ENCODE assay signal across 16 cellular contexts in the genomic region with DNA sequence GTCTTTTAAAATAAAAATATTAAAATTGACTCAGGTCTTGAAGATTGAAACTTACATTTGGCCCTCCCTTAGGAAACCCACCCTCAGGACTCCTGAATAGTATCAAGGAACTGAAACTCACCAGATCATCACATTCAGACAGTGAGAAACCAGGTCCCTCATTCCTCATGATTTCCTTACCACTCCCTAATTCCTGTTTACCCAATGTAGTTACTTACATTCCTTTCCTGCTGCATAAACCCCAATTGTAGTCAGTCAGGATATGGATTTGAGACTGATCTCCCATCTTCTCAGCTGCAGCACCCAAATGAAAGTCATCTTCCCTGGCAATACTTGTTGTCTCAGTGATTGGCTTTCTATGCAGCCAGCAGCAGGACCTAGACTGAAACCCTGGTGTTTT. TPM values are rescaled to one million over a fixed set of nuclear protein-coding genes. Genes with fewer than 3 reads are reported as not detected.
A peak's percentile ranks its signal among the peaks of the same experiment; 100 is the strongest.
DNase-seq lines count a peak whose midpoint lies in the region; ATAC-seq and TF ChIP-seq lines count a peak whose summit lies in the region.
"Had no signal": no experiment of that assay in that cellular context is flagged by ENCODE, and none has a peak within 500 bp of the region (broad histone marks: within the 10 kb centered on the region; RNA-seq: fewer than 3 reads in every experiment).

No MANE protein-coding gene starts in this region.

- no peak overlapping the region for H2BK15ac ChIP-seq in mesenchymal stem cell (ENCODE audit: low read depth, poor library complexity, severe bottlenecking)

- no peak overlapping the region for H2BK12ac ChIP-seq in mesenchymal stem cell (ENCODE audit: low read length in 2 of 2)

- ATAC-seq in upper lobe of right lung: peak; percentile 41
- ATAC-seq: CD8-positive, alpha-beta T cell; K562 had no signal

- H3K36me3 ChIP-seq in mesenchymal stem cell (ENCODE audit: control insufficient read depth in 1 of 2, insufficient read depth in 2 of 2, low read depth in 1 of 2, low read length in 2 of 2): no peaks in the 10 kb centered on the region
- H3K36me3 ChIP-seq in upper lobe of right lung: no peaks in the 10 kb centered on the region
- H3K36me3 ChIP-seq: BLaER1 treated with 17β-estradiol and CSF1 and Interleukin-3, amounts not matched to agents 10 nM and 100 nM had no signal

- H3K79me1 ChIP-seq in mesenchymal stem cell (replicated peaks; ENCODE audit: low read length, poor library complexity, severe bottlenecking): no peaks in the 10 kb centered on the region

- no peak for TF ChIP-seq CTCF in upper lobe of right lung (IDR thresholded peaks at IDR 0.05)

- intact Hi-C loops in upper lobe of right lung (cut with DNase I): no loop called here

- no peak overlapping the region for H3K4me3 ChIP-seq in mesenchymal stem cell (ENCODE audit: insufficient read depth in 1 of 2, low read depth in 1 of 2, low read length in 2 of 2)
- no peak overlapping the region for H3K4me3 ChIP-seq in upper lobe of right lung
- H3K4me3 ChIP-seq: BLaER1 treated with 17β-estradiol and CSF1 and Interleukin-3, amounts not matched to agents 10 nM and 100 nM; K562 had no signal

- H2BK120ac ChIP-seq in mesenchymal stem cell (ENCODE audit: low read depth, low read length): no peak overlapping the region

- H3K4ac ChIP-seq in mesenchymal stem cell (ENCODE audit: low read depth in 1 of 2, low read length in 2 of 2): no peak overlapping the region

- H2BK5ac ChIP-seq in mesenchymal stem cell (ENCODE audit: low read depth, low read length, poor library complexity, severe bottlenecking): no peak overlapping the region

- peaks cover 15% of the 10 kb centered on the region for H3K9me3 ChIP-seq in mesenchymal stem cell (ENCODE audit: control insufficient read depth, low read length)
- no peaks in the 10 kb centered on the region for H3K9me3 ChIP-seq in upper lobe of right lung

- H3K4me1 ChIP-seq in mesenchymal stem cell (ENCODE audit: control insufficient read depth, insufficient read depth, low read depth, low read length) (no peaks in the 10 kb centered on the region), upper lobe of right lung (no peaks in the 10 kb centered on the region)
- H3K4me1 ChIP-seq: BLaER1 treated with 17β-estradiol and CSF1 and Interleukin-3, amounts not matched to agents 10 nM and 100 nM had no signal

- H3K18ac ChIP-seq in mesenchymal stem cell (ENCODE audit: low read depth in 1 of 2, low read length in 2 of 2): no peak overlapping the region

- H2AK5ac ChIP-seq in mesenchymal stem cell (ENCODE audit: low read length, severe bottlenecking): no peak overlapping the region

- H3K9ac ChIP-seq in mesenchymal stem cell (ENCODE audit: low read length): no peak overlapping the region
- H3K9ac ChIP-seq: BLaER1 treated with 17β-estradiol and CSF1 and Interleukin-3, amounts not matched to agents 10 nM and 100 nM had no signal

- peak overlapping the region; percentile 16 for H3K4me2 ChIP-seq in mesenchymal stem cell (ENCODE audit: low read length, poor library complexity, severe bottlenecking)
- H3K4me2 ChIP-seq: BLaER1 treated with 17β-estradiol and CSF1 and Interleukin-3, amounts not matched to agents 10 nM and 100 nM had no signal

- DNase-seq in OCI-M1 (lab: John Stamatoyannopoulos, UW) (peak; percentile 0), epithelial cell of prostate (ENCODE audit: low read depth, low spot score) (peak; percentile 10), mesenchymal stem cell (no peak), upper lobe of right lung (no peak), NCI-H510A (lab: John Stamatoyannopoulos, UW) (no peak), T-helper 9 cell (no peak), NCI-H524 treated with DMSO at 0.1 percent for 48 hours (lab: John Stamatoyannopoulos, UW) (no peak)
- DNase-seq: Calu3; CD8-positive, alpha-beta T cell; H9; IMR-90 had no signal

- no peak overlapping the region for H4K91ac ChIP-seq in mesenchymal stem cell (ENCODE audit: low read length)

- H3K23ac ChIP-seq in mesenchymal stem cell (ENCODE audit: low read length in 2 of 2): no peak overlapping the region

- peak overlapping the region; percentile 26 for H3K27ac ChIP-seq in epithelial cell of prostate
- no peak overlapping the region for H3K27ac ChIP-seq in mesenchymal stem cell (ENCODE audit: low read length, poor library complexity, severe bottlenecking)
- H3K27ac ChIP-seq in upper lobe of right lung: no peak overlapping the region
- H3K27ac ChIP-seq: BLaER1 treated with 17β-estradiol and CSF1 and Interleukin-3, amounts not matched to agents 10 nM and 100 nM; HL-60 had no signal

- no peak overlapping the region for H2AFZ ChIP-seq in mesenchymal stem cell (ENCODE audit: low read depth, low read length)

- no peak overlapping the region for H3K14ac ChIP-seq in mesenchymal stem cell (ENCODE audit: low read length in 2 of 2)

- no peak overlapping the region for H4K8ac ChIP-seq in mesenchymal stem cell (ENCODE audit: low read length)

- H3K27me3 ChIP-seq in mesenchymal stem cell (ENCODE audit: control insufficient read depth in 1 of 2, insufficient read depth in 1 of 2, low read length in 2 of 2) (no peaks in the 10 kb centered on the region), upper lobe of right lung (no peaks in the 10 kb centered on the region)
- H3K27me3 ChIP-seq: BLaER1 treated with 17β-estradiol and CSF1 and Interleukin-3, amounts not matched to agents 10 nM and 100 nM had no signal

RNA-seq across cellular contexts. Expression of a gene that starts 8.6 kb away (rescaled TPM):
- not detected for polyA plus RNA-seq in mesenchymal stem cell (2013, experiment 1 of 2)
- polyA plus RNA-seq in mesenchymal stem cell (2013, experiment 2 of 2): not detected
- total RNA-seq in upper lobe of right lung: 248 TPM
- total RNA-seq: A172, H1 had no signal
- polyA plus RNA-seq: IMR-90 had no signal

RNA-seq across cellular contexts. Expression of a gene that starts 46.9 kb away (rescaled TPM):
- 48.4 TPM for polyA plus RNA-seq in mesenchymal stem cell (2013, experiment 1 of 2)
- polyA plus RNA-seq in mesenchymal stem cell (2013, experiment 2 of 2): 47.8 TPM
- total RNA-seq in upper lobe of right lung: 46.3 TPM

Comparison
In these comparisons a context has a peak if more than half of its experiments do, and no peak if none do; other contexts are left out.
1. DNase-seq: peak in OCI-M1 (single experiment) and epithelial cell of prostate (single experiment); none in mesenchymal stem cell (single experiment), upper lobe of right lung (single experiment), NCI-H510A (single experiment), T-helper 9 cell (single experiment) and NCI-H524 treated with DMSO at 0.1 percent for 48 hours (single experiment).